In the genomic region with DNA sequence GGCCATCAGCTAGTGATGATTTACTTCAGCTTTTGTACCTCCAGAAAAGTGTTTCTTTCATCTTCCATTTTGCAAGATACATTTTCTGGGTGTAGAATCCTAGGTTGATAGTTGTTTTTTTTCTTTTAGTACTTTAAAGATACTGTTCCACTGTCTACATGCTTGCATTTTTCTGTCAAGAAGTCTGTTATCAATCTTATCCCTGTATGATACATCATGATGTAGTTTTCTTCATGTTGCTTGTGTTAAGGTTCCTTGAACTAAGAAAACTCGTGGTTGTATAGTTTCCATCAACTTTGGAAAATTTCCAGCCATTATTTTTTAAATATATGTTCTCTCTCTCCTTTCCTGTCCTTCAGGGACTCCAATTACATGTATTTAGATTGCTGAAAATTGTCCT, we compare ENCODE assay signal across 37 cellular contexts. TPM values are rescaled to one million over a fixed set of nuclear protein-coding genes. Genes with fewer than 3 reads are reported as not detected.
"Had no signal": no experiment of that assay in that cellular context is flagged by ENCODE, and none has a peak within 500 bp of the region (broad histone marks: within the 10 kb centered on the region; RNA-seq: fewer than 3 reads in every experiment).

No MANE protein-coding gene starts in this region.

- H2AFZ ChIP-seq: neural progenitor cell, parathyroid adenoma had no signal

- H3K27ac Mint-ChIP-seq: naive thymus-derived CD4-positive, alpha-beta T cell; natural killer cell; nephron; neural progenitor cell; progenitor cell of endocrine pancreas; stimulated activated memory B cell treated with anti-CD40 and anti-IgM and Interleukin-4, amounts not matched to agents 10 μg/mL and 1 μg/mL and 100 μg/mL, for 72 hours; stimulated activated naive CD8-positive, alpha-beta T cell treated with anti-CD3 and anti-CD28 coated beads, Interleukin-15, amount 100 ng/mL, for 72 hours had no signal

- H3K9me3 ChIP-seq: ovary, psoas muscle, spleen, thoracic aorta, thyroid gland, upper lobe of left lung, vagina had no signal

- H3K9me3 Mint-ChIP-seq: natural killer cell; stimulated activated memory B cell treated with anti-CD40 and anti-IgM and Interleukin-4, amounts not matched to agents 10 μg/mL and 1 μg/mL and 100 μg/mL, for 72 hours; stimulated activated naive CD8-positive, alpha-beta T cell treated with anti-CD3 and anti-CD28 coated beads, Interleukin-15, amount 100 ng/mL, for 72 hours had no signal

- H3K27me3 Mint-ChIP-seq: stimulated activated naive CD8-positive, alpha-beta T cell treated with anti-CD3 and anti-CD28 coated beads, Interleukin-15, amount 100 ng/mL, for 72 hours had no signal

- ATAC-seq: naive thymus-derived CD4-positive, alpha-beta T cell; natural killer cell; psoas muscle; right cardiac atrium; sciatic nerve; stimulated activated memory B cell treated with anti-CD40 and anti-IgM and Interleukin-4, amounts not matched to agents 10 μg/mL and 1 μg/mL and 100 μg/mL, for 72 hours; stimulated activated naive CD8-positive, alpha-beta T cell treated with anti-CD3 and anti-CD28 coated beads, Interleukin-15, amount 100 ng/mL, for 72 hours; stimulated activated naive CD8-positive, alpha-beta T cell treated with anti-CD3 and anti-CD28 coated beads, Interleukin-15, Interleukin-2, amounts not matched to agents 100 U/mL and 50 U/mL, for 24 hours had no signal

- H3K4me2 ChIP-seq: neural progenitor cell, smooth muscle cell had no signal

- H3K79me2 ChIP-seq: parathyroid adenoma had no signal

- FAIRE-seq: urothelium cell line had no signal

- H3K36me3 ChIP-seq: neural progenitor cell, ovary, spleen, thoracic aorta, thyroid gland, tibial nerve, upper lobe of left lung, vagina had no signal

- H3K27ac ChIP-seq: neural progenitor cell, ovary, parathyroid adenoma, psoas muscle, skin epidermis, spleen, thoracic aorta, thyroid gland, tibial nerve, upper lobe of left lung, vagina had no signal

- H3K4me3 Mint-ChIP-seq: naive thymus-derived CD4-positive, alpha-beta T cell; natural killer cell; nephron; neural progenitor cell; stimulated activated memory B cell treated with anti-CD40 and anti-IgM and Interleukin-4, amounts not matched to agents 10 μg/mL and 1 μg/mL and 100 μg/mL, for 72 hours; stimulated activated naive CD8-positive, alpha-beta T cell treated with anti-CD3 and anti-CD28 coated beads, Interleukin-15, amount 100 ng/mL, for 72 hours had no signal

- H3K36me3 Mint-ChIP-seq: naive thymus-derived CD4-positive, alpha-beta T cell; natural killer cell; neural progenitor cell; stimulated activated memory B cell treated with anti-CD40 and anti-IgM and Interleukin-4, amounts not matched to agents 10 μg/mL and 1 μg/mL and 100 μg/mL, for 72 hours had no signal

- DNase-seq: naive thymus-derived CD4-positive, alpha-beta T cell; natural killer cell; occipital lobe; ovary; posterior cingulate gyrus; psoas muscle; right cardiac atrium; spleen; stimulated activated CD4-positive, alpha-beta T cell treated with anti-CD3 and anti-CD28 coated beads, Interleukin-12 subunit alpha, Interleukin-12 subunit beta, amount 100 ng/mL, for 4 hours; stimulated activated CD4-positive, alpha-beta T cell treated with anti-CD3 and anti-CD28 coated beads, Interleukin-1b, Interleukin-23, amount 100 ng/mL, for 48 hours; stimulated activated CD4-positive, alpha-beta T cell treated with anti-CD3 and anti-CD28 coated beads, Interleukin-4, amount 100 ng/mL, for 1 hour; stimulated activated CD4-positive, alpha-beta T cell treated with anti-CD3 and anti-CD28 coated beads, Interleukin-4, amount 100 ng/mL, for 4 hours; stimulated activated CD8-positive, alpha-beta memory T cell treated with anti-CD3 and anti-CD28 coated beads, Interleukin-4, amount 100 ng/mL, for 48 hours; stimulated activated naive CD4-positive, alpha-beta T cell; stimulated activated naive CD8-positive, alpha-beta T cell treated with anti-CD3 and anti-CD28 coated beads, Interleukin-15, amount 100 ng/mL, for 72 hours; stimulated activated naive CD8-positive, alpha-beta T cell treated with anti-CD3 and anti-CD28 coated beads, Interleukin-15, Interleukin-2, amounts not matched to agents 100 U/mL and 50 U/mL, for 24 hours; substantia nigra; thyroid gland; trophoblast cell; upper lobe of left lung had no signal

- H3K4me3 ChIP-seq: neural progenitor cell, ovary, psoas muscle, skin epidermis, smooth muscle cell, spleen, thoracic aorta, thyroid gland, tibial nerve, upper lobe of left lung, vagina had no signal

- H3K27me3 ChIP-seq: neural progenitor cell, ovary, thyroid gland, tibial nerve, upper lobe of left lung, vagina had no signal

- H3K4me1 Mint-ChIP-seq: natural killer cell; nephron; neural progenitor cell; stimulated activated memory B cell treated with anti-CD40 and anti-IgM and Interleukin-4, amounts not matched to agents 10 μg/mL and 1 μg/mL and 100 μg/mL, for 72 hours; stimulated activated naive CD8-positive, alpha-beta T cell treated with anti-CD3 and anti-CD28 coated beads, Interleukin-15, amount 100 ng/mL, for 72 hours had no signal

- H3K9ac ChIP-seq: neural progenitor cell, parathyroid adenoma had no signal

- H3K4me1 ChIP-seq: neural progenitor cell, parathyroid adenoma, psoas muscle, spleen, thyroid gland, tibial nerve, upper lobe of left lung, vagina had no signal

RNA-seq across cellular contexts. Expression of a gene that starts 40.9 kb away (rescaled TPM):
- total RNA-seq: osteoblast, ovary, progenitor cell of endocrine pancreas, psoas muscle, renal cortical epithelial cell, right cardiac atrium, sciatic nerve, smooth muscle cell, thoracic aorta, thyroid gland, tibial nerve, upper lobe of left lung, ureter, vagina had no signal
- polyA plus RNA-seq: neural cell, right cardiac atrium, smooth muscle cell had no signal

RNA-seq across cellular contexts. Expression of a gene that starts 59.5 kb away (rescaled TPM):
- total RNA-seq: naive thymus-derived CD4-positive, alpha-beta T cell; natural killer cell; occipital lobe; osteoblast; ovary; progenitor cell of endocrine pancreas; psoas muscle; renal cortical epithelial cell; right cardiac atrium; sciatic nerve; smooth muscle cell; spleen; temporal lobe; thoracic aorta; thyroid gland; tibial nerve; upper lobe of left lung; ureter; vagina had no signal
- polyA plus RNA-seq: naive thymus-derived CD4-positive, alpha-beta T cell; neural cell; ovary; psoas muscle; right cardiac atrium; smooth muscle cell; spleen had no signal
